27 cellular contexts compared by ENCODE assay signal in genomic region chr9:112261133-112261532, GRCh38.
"Had no signal": no experiment of that assay in that cellular context is flagged by ENCODE, and none has a peak within 500 bp of the region (broad histone marks: within the 10 kb centered on the region; RNA-seq: fewer than 3 reads in every experiment).

No MANE protein-coding gene starts in this region.

- H3K27ac Mint-ChIP-seq: nephron had no signal

- H3K4me1 Mint-ChIP-seq: nephron; neural crest cell; stimulated activated memory B cell treated with anti-CD40 and anti-IgM and Interleukin-4, amounts not matched to agents 10 μg/mL and 1 μg/mL and 100 μg/mL, for 72 hours had no signal

- H3K27me3 Mint-ChIP-seq: naive thymus-derived CD8-positive, alpha-beta T cell; stimulated activated memory B cell treated with anti-CD40 and anti-IgM and Interleukin-4, amounts not matched to agents 10 μg/mL and 1 μg/mL and 100 μg/mL, for 72 hours had no signal

- ATAC-seq: left colon; left lung; lower lobe of right lung; naive thymus-derived CD8-positive, alpha-beta T cell; pancreas; right cardiac atrium; sciatic nerve; stimulated activated memory B cell treated with anti-CD40 and anti-IgM and Interleukin-4, amounts not matched to agents 10 μg/mL and 1 μg/mL and 100 μg/mL, for 72 hours; stimulated activated naive CD8-positive, alpha-beta T cell treated with anti-CD3 and anti-CD28 coated beads, Interleukin-15, Interleukin-2, amounts not matched to agents 100 U/mL and 50 U/mL, for 24 hours; upper lobe of right lung had no signal

- DNase-seq: hippocampal formation; left colon; left lung; lower lobe of right lung; mammary epithelial cell; mesenchymal stem cell; naive thymus-derived CD8-positive, alpha-beta T cell; nucleus accumbens; pancreas; posterior cingulate gyrus; retina; right cardiac atrium; stimulated activated CD4-positive, alpha-beta T cell treated with anti-CD3 and anti-CD28 coated beads, Interleukin-12 subunit alpha, Interleukin-12 subunit beta, amount 100 ng/mL, for 4 hours; stimulated activated CD4-positive, alpha-beta T cell treated with anti-CD3 and anti-CD28 coated beads, Interleukin-15, amount 100 ng/mL, for 24 hours; stimulated activated CD4-positive, alpha-beta T cell treated with anti-CD3 and anti-CD28 coated beads, Interleukin-4, amount 100 ng/mL, for 4 hours; stimulated activated CD8-positive, alpha-beta memory T cell treated with anti-CD3 and anti-CD28 coated beads, Interleukin-4, amount 100 ng/mL, for 48 hours; stimulated activated naive CD8-positive, alpha-beta T cell treated with anti-CD3 and anti-CD28 coated beads, Interleukin-15, Interleukin-2, amounts not matched to agents 100 U/mL and 50 U/mL, for 24 hours; stomach; tibial artery; trophoblast cell; upper lobe of right lung had no signal

- H3K4me3 Mint-ChIP-seq: naive thymus-derived CD8-positive, alpha-beta T cell; nephron; neural crest cell; stimulated activated memory B cell treated with anti-CD40 and anti-IgM and Interleukin-4, amounts not matched to agents 10 μg/mL and 1 μg/mL and 100 μg/mL, for 72 hours had no signal

- H3K9me3 ChIP-seq: left lung, lower lobe of right lung, pancreas, prostate gland, stomach, thoracic aorta, tibial artery, upper lobe of right lung had no signal

- H3K9me3 Mint-ChIP-seq: naive thymus-derived CD8-positive, alpha-beta T cell; nephron; neural crest cell; stimulated activated memory B cell treated with anti-CD40 and anti-IgM and Interleukin-4, amounts not matched to agents 10 μg/mL and 1 μg/mL and 100 μg/mL, for 72 hours had no signal
